ENCODE assay signal across 31 cellular contexts in the genomic region with DNA sequence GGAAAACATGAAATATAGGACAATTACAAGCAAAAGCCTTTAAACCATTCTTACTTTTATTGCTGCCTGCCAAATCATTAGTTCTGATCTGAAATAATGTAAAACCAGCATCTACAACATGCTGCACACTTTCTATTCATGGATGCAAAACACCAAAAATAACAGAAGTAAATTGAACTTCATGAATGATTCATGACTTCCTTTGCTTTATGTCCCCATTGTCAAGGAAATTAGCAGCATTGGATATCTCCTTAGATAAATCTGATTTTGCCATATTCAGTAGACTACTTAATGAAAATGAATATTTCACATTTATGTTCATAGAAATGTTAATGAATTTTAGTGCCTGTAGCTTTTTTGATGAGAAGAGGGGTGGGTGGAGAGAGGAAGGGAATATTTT.
DNase-seq lines count a peak whose midpoint lies in the region; ATAC-seq and TF ChIP-seq lines count a peak whose summit lies in the region.
"Had no signal": no experiment of that assay in that cellular context is flagged by ENCODE, and none has a peak within 500 bp of the region (broad histone marks: within the 10 kb centered on the region; RNA-seq: fewer than 3 reads in every experiment).

No MANE protein-coding gene starts in this region.

- H2BK5ac ChIP-seq in IMR-90 (ENCODE audit: low read depth, low read length, poor library complexity, severe bottlenecking): no peak overlapping the region

- BruUV-seq in A673 (replicated peaks; lab: Mats Ljungman, UMichigan) (no TSS peak), IMR-90 (replicated peaks; lab: Mats Ljungman, UMichigan) (no TSS peak)

- no peaks in the 10 kb centered on the region for H3K9me3 ChIP-seq in A673 (ENCODE audit: low read depth, low read length, poor library complexity, severe bottlenecking)
- H3K9me3 ChIP-seq in IMR-90 (ENCODE audit: control insufficient read depth, insufficient read depth, low read length): no peaks in the 10 kb centered on the region
- H3K9me3 ChIP-seq in SK-N-MC (ENCODE audit: low read depth, low read length): no peaks in the 10 kb centered on the region
- H3K9me3 ChIP-seq: A549; BE2C; BLaER1; BLaER1 treated with 17β-estradiol and CSF1 and Interleukin-3, amounts not matched to agents 10 nM and 100 nM; Caco-2 had no signal

- POLR2A ChIA-PET in A673 (lab: Charles Lee; ENCODE audit: low non-redundant PET) (no interaction called here), IMR-90 (lab: Charles Lee; ENCODE audit: unreplicated experiment) (no interaction called here)

- no peaks in the 10 kb centered on the region for H3K27me3 ChIP-seq in A673 (replicated peaks; ENCODE audit: insufficient read depth, low read depth, low read length, poor library complexity)
- H3K27me3 ChIP-seq in IMR-90 (ENCODE audit: control insufficient read depth, insufficient read depth, low read length): no peaks in the 10 kb centered on the region
- H3K27me3 ChIP-seq: BE2C; BLaER1; BLaER1 treated with 17β-estradiol and CSF1 and Interleukin-3, amounts not matched to agents 10 nM and 100 nM had no signal

- no peak overlapping the region for H3K4ac ChIP-seq in IMR-90 (ENCODE audit: low read depth, low read length)

- H3K18ac ChIP-seq in IMR-90 (ENCODE audit: low read depth, low read length): no peak overlapping the region

- no peak overlapping the region for H2AK9ac ChIP-seq in IMR-90 (replicated peaks; ENCODE audit: low read depth, low read length, poor library complexity)

- in situ Hi-C loops in IMR-90 (cut with MboI; ENCODE audit: low sequenced_read_pairs): no loop called here

- no peak overlapping the region for H2BK120ac ChIP-seq in IMR-90 (ENCODE audit: low read depth, low read length)

- H3K56ac ChIP-seq in IMR-90 (ENCODE audit: extremely low read depth, insufficient read depth, low read length): no peak overlapping the region

- H3K23ac ChIP-seq in IMR-90 (ENCODE audit: low read depth, low read length): no peak overlapping the region

- H3K27ac ChIP-seq in A673 (ENCODE audit: low read depth, low read length, poor library complexity, severe bottlenecking): no peak overlapping the region
- no peak overlapping the region for H3K27ac ChIP-seq in IMR-90 (ENCODE audit: insufficient read depth, low read length)
- peak overlapping the region; percentile 73; the same call in 1 of the 2 replicates for H3K27ac ChIP-seq in SK-N-MC
- H3K27ac ChIP-seq: 22Rv1; A549; BLaER1; BLaER1 treated with 17β-estradiol and CSF1 and Interleukin-3, amounts not matched to agents 10 nM and 100 nM; C4-2B had no signal

- TF ChIP-seq CTCF in A673 (conservative IDR thresholded peaks at IDR 0.05; ENCODE audit: low read depth, low read length) (no peak), IMR-90 (conservative IDR thresholded peaks at IDR 0.05; ENCODE audit: low read depth, low read length) (no peak)

- DNase-seq in A673 (ENCODE audit: low spot score) (peak; percentile 85), IMR-90 (no peak), SK-N-MC (ENCODE audit: low read depth, low spot score) (peak; percentile 81), NCI-H2107 treated with DMSO at 0.1 percent for 48 hours (lab: John Stamatoyannopoulos, UW; ENCODE audit: unreplicated experiment) (no peak), SKM-1 treated with dmso at 0.1 percent for 144 hours (lab: John Stamatoyannopoulos, UW; ENCODE audit: unreplicated experiment) (no peak), NCI-H2081 (lab: John Stamatoyannopoulos, UW) (no peak)
- DNase-seq: 8988T; ACHN; AML-193; BE2C; C1 segment of cervical spinal cord; Caco-2; Calu3; CD4-positive, alpha-beta memory T cell; CD4-positive, alpha-beta T cell; CD4-positive, CD25-positive, alpha-beta regulatory T cell; CD8-positive, alpha-beta memory T cell; CD8-positive, alpha-beta T cell; COR-L47; DMS 273 treated with DMSO at 0.1 percent for 48 hours; DMS153; DMS53; DMS79; DMS79 treated with DMSO at 0.1 percent for 48 hours; DND-41; EL had no signal

- H3K4me1 ChIP-seq in A673 (ENCODE audit: insufficient read depth, low read length, poor library complexity, severe bottlenecking): peaks cover 11% of the 10 kb centered on the region
- 0 out of 2 replicates have a peak, but pooled peaks cover 1% of the 10 kb centered on the region for H3K4me1 ChIP-seq in IMR-90 (ENCODE audit: control insufficient read depth, insufficient read depth, low read length)
- H3K4me1 ChIP-seq: A549, BE2C, BLaER1, Caco-2 had no signal

- no peak overlapping the region for H2AFZ ChIP-seq in IMR-90 (replicated peaks; ENCODE audit: low read length, poor library complexity)

- H3K4me2 ChIP-seq in IMR-90 (ENCODE audit: low read depth, low read length): no peak overlapping the region
- H3K4me2 ChIP-seq: A549; BLaER1; BLaER1 treated with 17β-estradiol and CSF1 and Interleukin-3, amounts not matched to agents 10 nM and 100 nM had no signal

- peaks cover 2% of the 10 kb centered on the region; the same call in 1 of the 2 replicates for H3K9me1 ChIP-seq in IMR-90 (ENCODE audit: insufficient read depth, low read length)

- no peak overlapping the region for H4K5ac ChIP-seq in IMR-90 (ENCODE audit: low read depth, low read length)

- no peaks in the 10 kb centered on the region; a peak in 1 of 4 replicates for H3K79me1 ChIP-seq in IMR-90 (ENCODE audit: low read depth in 1 of 2, low read length in 2 of 2)

- TF ChIP-seq POLR2A in IMR-90 (IDR thresholded peaks at IDR 0.05; ENCODE audit: low read depth, low read length): no peak

- dilution Hi-C loops in IMR-90 (cut with HindIII; ENCODE audit: low sequenced_read_pairs, unreplicated experiment): no loop called here

- TF ChIP-seq RAD21 in IMR-90 (IDR thresholded peaks at IDR 0.05; ENCODE audit: low read length): no peak

- no peak for ATAC-seq in IMR-90 (ENCODE audit: low read depth)
- ATAC-seq: A549; CD8-positive, alpha-beta T cell had no signal

- no peaks in the 10 kb centered on the region for H3K36me3 ChIP-seq in A673 (ENCODE audit: insufficient read depth, low read length, poor library complexity, severe bottlenecking)
- H3K36me3 ChIP-seq in IMR-90 (ENCODE audit: control insufficient read depth, insufficient read depth, low read length): no peaks in the 10 kb centered on the region
- H3K36me3 ChIP-seq in SK-N-MC (ENCODE audit: insufficient read depth, low read length): no peaks in the 10 kb centered on the region
- H3K36me3 ChIP-seq: BE2C; BLaER1; BLaER1 treated with 17β-estradiol and CSF1 and Interleukin-3, amounts not matched to agents 10 nM and 100 nM had no signal

- CTCF ChIA-PET in A673 (lab: Charles Lee): interaction anchor here (0.6 kb wide), 1 partner anchor 208 kb away, joined by 3 read pairs; no protein-coding TSS in a partner anchor
- CTCF ChIA-PET in IMR-90 (lab: Yijun Ruan, JAX): no interaction called here

- peak overlapping the region; percentile 45; the same call in 1 of the 2 replicates for H2BK20ac ChIP-seq in IMR-90 (ENCODE audit: low read depth, low read length)

- no peak overlapping the region for H4K8ac ChIP-seq in IMR-90 (ENCODE audit: low read depth in 2 of 2, low read length in 2 of 2)

- H4K20me1 ChIP-seq in IMR-90 (ENCODE audit: insufficient read depth, low read length): no peaks in the 10 kb centered on the region
- H4K20me1 ChIP-seq: BLaER1; BLaER1 treated with 17β-estradiol and CSF1 and Interleukin-3, amounts not matched to agents 10 nM and 100 nM had no signal

- no peak overlapping the region; the same call in 1 of the 2 replicates for H3K14ac ChIP-seq in IMR-90 (replicated peaks; ENCODE audit: low read depth, low read length)

- H3K9ac ChIP-seq in IMR-90 (ENCODE audit: low read depth, low read length) (no peak overlapping the region), SK-N-MC (ENCODE audit: insufficient read length) (no peak overlapping the region)
- H3K9ac ChIP-seq: BLaER1; BLaER1 treated with 17β-estradiol and CSF1 and Interleukin-3, amounts not matched to agents 10 nM and 100 nM had no signal

- no peak overlapping the region for H2BK15ac ChIP-seq in IMR-90 (ENCODE audit: low read depth, low read length)

- H3K4me3 ChIP-seq in A673 (ENCODE audit: low read depth, low read length, poor library complexity, severe bottlenecking): no peak overlapping the region
- H3K4me3 ChIP-seq in IMR-90 (ENCODE audit: insufficient read depth, low read depth, low read length): no peak overlapping the region
- peak overlapping the region; percentile 44 for H3K4me3 ChIP-seq in SK-N-MC
- H3K4me3 ChIP-seq: A549; BLaER1; BLaER1 treated with 17β-estradiol and CSF1 and Interleukin-3, amounts not matched to agents 10 nM and 100 nM had no signal

- no peak overlapping the region for H2AK5ac ChIP-seq in IMR-90 (ENCODE audit: low read depth, low read length)

- intact Hi-C loops in A673 (cut with micrococcal nuclease; ENCODE audit: unreplicated experiment): no loop called here
- intact Hi-C loops in IMR-90 (cut with micrococcal nuclease): no loop called here

- H4K91ac ChIP-seq in IMR-90 (ENCODE audit: insufficient read depth, low read depth, low read length): no peak overlapping the region

TF ChIP-seq in IMR-90, 13 proteins besides CTCF, POLR2A, EP300 and RAD21 (continues in another document):
- no peak for TF ChIP-seq MXI1 (IDR thresholded peaks at IDR 0.05; ENCODE audit: borderline replicate concordance, low read depth, low read length)
- TF ChIP-seq RFX5 (IDR thresholded peaks at IDR 0.05; ENCODE audit: low read depth, low read length): no peak
- no peak for TF ChIP-seq CEBPB (IDR thresholded peaks at IDR 0.05; ENCODE audit: low read depth, low read length)
- TF ChIP-seq CHD1 (IDR thresholded peaks at IDR 0.05; ENCODE audit: low read depth, low read length): no peak
- TF ChIP-seq MAFK (IDR thresholded peaks at IDR 0.05; ENCODE audit: low read depth, low read length): no peak
- TF ChIP-seq MAZ (IDR thresholded peaks at IDR 0.05; ENCODE audit: borderline replicate concordance, low read depth, low read length): no peak
- no peak for TF ChIP-seq SMC3 (IDR thresholded peaks at IDR 0.05; ENCODE audit: low read depth, low read length)
- TF ChIP-seq ELK1 (IDR thresholded peaks at IDR 0.05; ENCODE audit: borderline replicate concordance, low read depth, low read length): no peak
- TF ChIP-seq, protein P1, sequence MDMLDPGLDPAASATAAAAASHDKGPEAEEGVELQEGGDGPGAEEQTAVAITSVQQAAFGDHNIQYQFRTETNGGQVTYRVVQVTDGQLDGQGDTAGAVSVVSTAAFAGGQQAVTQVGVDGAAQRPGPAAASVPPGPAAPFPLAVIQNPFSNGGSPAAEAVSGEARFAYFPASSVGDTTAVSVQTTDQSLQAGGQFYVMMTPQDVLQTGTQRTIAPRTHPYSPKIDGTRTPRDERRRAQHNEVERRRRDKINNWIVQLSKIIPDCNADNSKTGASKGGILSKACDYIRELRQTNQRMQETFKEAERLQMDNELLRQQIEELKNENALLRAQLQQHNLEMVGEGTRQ (IDR thresholded peaks at IDR 0.05; ENCODE audit: low read depth, low read length): no peak

Comparison
In these comparisons a context has a peak if more than half of its experiments do, and no peak if none do; other contexts are left out.
1. DNase-seq: peak in A673 (single experiment) and SK-N-MC (single experiment); none in IMR-90 (single experiment), NCI-H2107 treated with DMSO at 0.1 percent for 48 hours (single experiment), SKM-1 treated with dmso at 0.1 percent for 144 hours (single experiment) and NCI-H2081 (0 of 2).